In the genomic region with DNA sequence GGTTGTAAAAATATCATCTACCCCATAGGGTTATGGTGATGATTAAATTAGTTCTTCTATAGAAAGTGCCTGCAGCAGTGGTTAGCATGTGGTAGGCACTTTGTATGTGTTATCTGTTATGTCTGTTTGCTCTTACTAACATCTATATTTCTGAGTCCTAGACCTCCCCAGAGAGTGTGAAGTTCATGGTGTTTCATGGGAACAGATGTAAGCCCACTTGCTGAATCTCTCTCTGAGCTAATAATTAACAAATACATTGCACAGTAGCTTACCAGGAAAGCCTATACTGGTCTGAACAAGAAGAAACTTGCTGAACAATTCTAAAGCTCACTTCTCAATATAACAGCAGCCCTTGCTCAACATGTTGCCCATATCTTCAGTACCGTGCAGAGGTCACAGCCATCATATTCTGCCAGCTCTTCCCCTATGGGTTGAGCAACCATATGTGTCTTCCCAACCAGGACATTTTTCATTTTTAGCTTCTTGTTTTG, we compare ENCODE assay signal across 18 cellular contexts.
A peak's percentile ranks its signal among the peaks of the same experiment; 100 is the strongest.
DNase-seq lines count a peak whose midpoint lies in the region; ATAC-seq, FAIRE-seq and TF ChIP-seq lines count a peak whose summit lies in the region.
"Had no signal": no experiment of that assay in that cellular context is flagged by ENCODE, and none has a peak within 500 bp of the region (broad histone marks: within the 10 kb centered on the region; RNA-seq: fewer than 3 reads in every experiment).

No MANE protein-coding gene starts in this region.

- no peaks in the 10 kb centered on the region for H3K4me1 ChIP-seq in osteoblast (ENCODE audit: insufficient read depth, low read length)
- H3K4me1 ChIP-seq: prostate gland, vagina had no signal

- H2AFZ ChIP-seq in osteoblast (ENCODE audit: low read length), result no peak overlapping the region

- DNase-seq in GM18507 (ENCODE audit: extremely low spot score, insufficient read length, low read depth) (no peak), epithelial cell of prostate (ENCODE audit: low read depth, low spot score) (peak; percentile 26), NCI-H748 treated with DMSO at 0.1 percent for 48 hours (lab: John Stamatoyannopoulos, UW) (no peak), osteoblast (ENCODE audit: insufficient read length, low spot score, missing footprints) (no peak), GM10266 (ENCODE audit: extremely low spot score) (no peak), GM10248 (ENCODE audit: extremely low spot score) (no peak)
- DNase-seq: amygdala; DND-41; dorsolateral prefrontal cortex; KG1; NCI-H2081; stimulated activated CD4-positive, alpha-beta T cell treated with anti-CD3 and anti-CD28 coated beads, Interleukin-1b, Interleukin-23, amount 100 ng/mL, for 48 hours had no signal

- TF ChIP-seq CTCF in osteoblast (IDR thresholded peaks at IDR 0.05; ENCODE audit: extremely low read depth, low read depth, low read length) (no peak), GM10266 (IDR thresholded peaks at IDR 0.05; ENCODE audit: control insufficient read depth, insufficient read depth, low read depth, missing control alignments) (no peak), GM10248 (IDR thresholded peaks at IDR 0.05; ENCODE audit: control extremely low read depth, extremely low read depth, low read depth, missing control alignments) (no peak)

- H3K27me3 ChIP-seq in osteoblast (ENCODE audit: insufficient read depth, low read length), result no peaks in the 10 kb centered on the region
- H3K27me3 ChIP-seq: dorsolateral prefrontal cortex, vagina had no signal

- H3K4me3 ChIP-seq in osteoblast (ENCODE audit: insufficient read depth, low read length), result no peak overlapping the region
- H3K4me3 ChIP-seq: dorsolateral prefrontal cortex, prostate gland, vagina had no signal

- no peaks in the 10 kb centered on the region for H3K36me3 ChIP-seq in osteoblast (ENCODE audit: insufficient read depth, low read length)
- H3K36me3 ChIP-seq: prostate gland, vagina had no signal

- ATAC-seq in GM19467 (IDR thresholded peaks at IDR 0.05; ENCODE audit: unreplicated experiment) (peak; percentile 62), HG03159 (IDR thresholded peaks at IDR 0.05; ENCODE audit: unreplicated experiment) (peak; percentile 31)
- ATAC-seq: stimulated activated effector memory CD8-positive, alpha-beta T cell treated with anti-CD3 and anti-CD28 coated beads, Interleukin-12 subunit alpha, Interleukin-12 subunit beta, amount 100 ng/mL, for 72 hours had no signal

- H3K79me2 ChIP-seq in osteoblast (ENCODE audit: insufficient read depth, low read length), result no peaks in the 10 kb centered on the region

- no peak overlapping the region for H3K4me2 ChIP-seq in osteoblast (ENCODE audit: insufficient read depth, low read length)

- no peak overlapping the region for H3K27ac ChIP-seq in epithelial cell of prostate
- H3K27ac ChIP-seq in osteoblast (ENCODE audit: low read depth, low read length), result no peak overlapping the region
- H3K27ac ChIP-seq: dorsolateral prefrontal cortex, prostate gland, vagina had no signal

- POLR2A ChIA-PET in GM10248 (lab: Yijun Ruan, JAX), result no interaction called here

- FAIRE-seq in GM18507 (lab: Jason Lieb, UNC), result peak; percentile 92
- FAIRE-seq: GM12891 had no signal

- CTCF ChIA-PET in GM10248 (lab: Yijun Ruan, JAX), result no interaction called here

- no peaks in the 10 kb centered on the region for H4K20me1 ChIP-seq in osteoblast (ENCODE audit: insufficient read depth, low read length)

- no peaks in the 10 kb centered on the region for H3K9me3 ChIP-seq in osteoblast (ENCODE audit: low read depth, low read length)
- H3K9me3 ChIP-seq: prostate gland, vagina had no signal
